13 cellular contexts compared by ENCODE assay signal in genomic region chr15:98794211-98794610, GRCh38.
DNase-seq lines count a peak whose midpoint lies in the region; ATAC-seq and TF ChIP-seq lines count a peak whose summit lies in the region.
"Had no signal": no experiment of that assay in that cellular context is flagged by ENCODE, and none has a peak within 500 bp of the region (broad histone marks: within the 10 kb centered on the region; RNA-seq: fewer than 3 reads in every experiment).

No MANE protein-coding gene starts in this region.

- no peak for ATAC-seq in HG02970 (IDR thresholded peaks at IDR 0.05; ENCODE audit: low FRiP score, unreplicated experiment)

- H3K27me3 Mint-ChIP-seq in glutamatergic neuron (ENCODE audit: unreplicated experiment): peaks cover 7% of the 10 kb centered on the region
- H3K27me3 Mint-ChIP-seq in activated T-helper 1 cell treated with anti-CD3 and anti-CD28 coated beads, Interleukin-12 subunit alpha, Interleukin-12 subunit beta, Interleukin-2, Interleukin-4 antibody, amounts not matched to agents 30 ng/mL and 10 ng/mL and 1 ng/mL, durations not matched to agents 14 hours and 24 hours and 36 hours (ENCODE audit: insufficient read depth): no peaks in the 10 kb centered on the region

- intact Hi-C loops in activated T-helper 1 cell treated with anti-CD3 and anti-CD28 coated beads, Interleukin-12 subunit alpha, Interleukin-12 subunit beta, Interleukin-2, Interleukin-4 antibody, amounts not matched to agents 30 ng/mL and 10 ng/mL and 1 ng/mL, durations not matched to agents 14 hours and 24 hours and 36 hours (cut with micrococcal nuclease): no loop called here

- H3K4me1 Mint-ChIP-seq in glutamatergic neuron (ENCODE audit: low read depth, unreplicated experiment): peaks cover 75% of the 10 kb centered on the region
- H3K4me1 Mint-ChIP-seq in activated T-helper 1 cell treated with anti-CD3 and anti-CD28 coated beads, Interleukin-12 subunit alpha, Interleukin-12 subunit beta, Interleukin-2, Interleukin-4 antibody, amounts not matched to agents 30 ng/mL and 10 ng/mL and 1 ng/mL, durations not matched to agents 14 hours and 24 hours and 36 hours (ENCODE audit: low read depth): no peaks in the 10 kb centered on the region

- H3K27ac Mint-ChIP-seq in glutamatergic neuron (ENCODE audit: unreplicated experiment): no peak overlapping the region
- H3K27ac Mint-ChIP-seq in activated T-helper 1 cell treated with anti-CD3 and anti-CD28 coated beads, Interleukin-12 subunit alpha, Interleukin-12 subunit beta, Interleukin-2, Interleukin-4 antibody, amounts not matched to agents 30 ng/mL and 10 ng/mL and 1 ng/mL, durations not matched to agents 14 hours and 24 hours and 36 hours: no peak overlapping the region
- H3K27ac Mint-ChIP-seq: IgD-negative memory B cell had no signal

- DNase-seq in NCI-H2171 treated with DMSO at 0.1 percent for 48 hours (lab: John Stamatoyannopoulos, UW) (peak; percentile 38), NCI-H2171 (lab: John Stamatoyannopoulos, UW) (no peak), NCI-H748 (lab: John Stamatoyannopoulos, UW; ENCODE audit: unreplicated experiment) (peak; percentile 69), glutamatergic neuron (no peak), NCI-H526 treated with DMSO at 0.1 percent for 48 hours (lab: John Stamatoyannopoulos, UW) (no peak)
- DNase-seq in activated CD4-positive, CD25-positive, alpha-beta regulatory T cell treated with anti-CD3 and anti-CD28 coated beads, Interleukin-2, amount 50 U/mL, for 72 hours: no peak
- no peak for DNase-seq in activated T-helper 1 cell treated with anti-CD3 and anti-CD28 coated beads, Interleukin-12 subunit alpha, Interleukin-12 subunit beta, Interleukin-2, Interleukin-4 antibody, amounts not matched to agents 30 ng/mL and 10 ng/mL and 1 ng/mL, durations not matched to agents 14 hours and 24 hours and 36 hours (ENCODE audit: low spot score)
- DNase-seq: 8988T, NCI-H2081 treated with DMSO at 0.1 percent for 48 hours, Right ventricle myocardium superior, SK-N-SH had no signal

- peak overlapping the region; percentile 27 for H3K4me3 Mint-ChIP-seq in glutamatergic neuron (ENCODE audit: unreplicated experiment)
- no peak overlapping the region for H3K4me3 Mint-ChIP-seq in activated T-helper 1 cell treated with anti-CD3 and anti-CD28 coated beads, Interleukin-12 subunit alpha, Interleukin-12 subunit beta, Interleukin-2, Interleukin-4 antibody, amounts not matched to agents 30 ng/mL and 10 ng/mL and 1 ng/mL, durations not matched to agents 14 hours and 24 hours and 36 hours
- H3K4me3 Mint-ChIP-seq: IgD-negative memory B cell had no signal

- peaks cover 7% of the 10 kb centered on the region for H3K9me3 Mint-ChIP-seq in glutamatergic neuron (ENCODE audit: unreplicated experiment)
- no peaks in the 10 kb centered on the region for H3K9me3 Mint-ChIP-seq in activated T-helper 1 cell treated with anti-CD3 and anti-CD28 coated beads, Interleukin-12 subunit alpha, Interleukin-12 subunit beta, Interleukin-2, Interleukin-4 antibody, amounts not matched to agents 30 ng/mL and 10 ng/mL and 1 ng/mL, durations not matched to agents 14 hours and 24 hours and 36 hours

- TF ChIP-seq CTCF in glutamatergic neuron (IDR thresholded peaks at IDR 0.05; ENCODE audit: partially characterized antibody, unreplicated experiment): no peak

- H3K36me3 Mint-ChIP-seq in glutamatergic neuron (ENCODE audit: unreplicated experiment): no peaks in the 10 kb centered on the region
- H3K36me3 Mint-ChIP-seq in activated T-helper 1 cell treated with anti-CD3 and anti-CD28 coated beads, Interleukin-12 subunit alpha, Interleukin-12 subunit beta, Interleukin-2, Interleukin-4 antibody, amounts not matched to agents 30 ng/mL and 10 ng/mL and 1 ng/mL, durations not matched to agents 14 hours and 24 hours and 36 hours (ENCODE audit: low read depth): peaks cover 1% of the 10 kb centered on the region
- H3K36me3 Mint-ChIP-seq: IgD-negative memory B cell had no signal

Comparison
In these comparisons a context has a peak if more than half of its experiments do, and no peak if none do; other contexts are left out.
1. DNase-seq: peak in NCI-H2171 treated with DMSO at 0.1 percent for 48 hours (single experiment) and NCI-H748 (single experiment); none in NCI-H2171 (single experiment), glutamatergic neuron (single experiment), activated CD4-positive, CD25-positive, alpha-beta regulatory T cell treated with anti-CD3 and anti-CD28 coated beads, Interleukin-2, amount 50 U/mL, for 72 hours (single experiment), NCI-H526 treated with DMSO at 0.1 percent for 48 hours (single experiment) and activated T-helper 1 cell treated with anti-CD3 and anti-CD28 coated beads, Interleukin-12 subunit alpha, Interleukin-12 subunit beta, Interleukin-2, Interleukin-4 antibody, amounts not matched to agents 30 ng/mL and 10 ng/mL and 1 ng/mL, durations not matched to agents 14 hours and 24 hours and 36 hours (single experiment).